In the genomic region with DNA sequence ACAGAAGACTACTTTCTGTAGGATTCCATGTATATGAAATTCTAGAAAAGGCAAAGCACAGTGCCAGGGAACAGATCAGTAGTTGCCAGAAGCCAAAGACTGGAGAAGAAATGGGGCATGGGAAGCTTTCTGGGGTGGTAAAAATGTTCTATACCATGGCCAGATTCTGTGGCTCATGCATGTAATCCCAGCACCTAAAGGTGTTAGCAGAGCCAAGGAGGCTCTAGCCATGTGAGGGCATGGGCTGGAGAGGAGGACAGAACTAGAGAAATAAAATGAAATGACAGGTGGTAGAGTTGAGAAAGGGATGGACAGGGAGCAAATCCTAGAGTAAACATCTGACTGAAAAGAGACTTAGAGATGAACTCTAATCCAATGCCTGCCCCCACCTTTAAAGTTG, we compare ENCODE assay signal across 17 cellular contexts. TPM values are rescaled to one million over a fixed set of nuclear protein-coding genes. Genes with fewer than 3 reads are reported as not detected.
DNase-seq lines count a peak whose midpoint lies in the region; ATAC-seq and TF ChIP-seq lines count a peak whose summit lies in the region.
"Had no signal": no experiment of that assay in that cellular context is flagged by ENCODE, and none has a peak within 500 bp of the region (broad histone marks: within the 10 kb centered on the region; RNA-seq: fewer than 3 reads in every experiment).

No MANE protein-coding gene starts in this region.

- no peaks in the 10 kb centered on the region for H3K4me1 Mint-ChIP-seq in MCF 10A (ENCODE audit: insufficient read depth, unreplicated experiment)
- H3K4me1 Mint-ChIP-seq in activated CD8-positive, alpha-beta T cell treated with anti-CD3 and anti-CD28 coated beads for 36 hours (ENCODE audit: low read depth), result no peaks in the 10 kb centered on the region
- H3K4me1 Mint-ChIP-seq in stimulated activated naive CD8-positive, alpha-beta T cell treated with anti-CD3 and anti-CD28 coated beads, Interleukin-15, amount 100 ng/mL, for 72 hours, result peaks cover 11% of the 10 kb centered on the region

- no peaks in the 10 kb centered on the region for H3K9me3 ChIP-seq in breast epithelium
- H3K9me3 ChIP-seq: Peyer's patch, vagina had no signal

- H3K27me3 Mint-ChIP-seq in MCF 10A (ENCODE audit: insufficient read depth, unreplicated experiment), result peaks cover 48% of the 10 kb centered on the region
- H3K27me3 Mint-ChIP-seq in activated CD8-positive, alpha-beta T cell treated with anti-CD3 and anti-CD28 coated beads for 36 hours, result peaks cover 16% of the 10 kb centered on the region
- H3K27me3 Mint-ChIP-seq in stimulated activated naive CD8-positive, alpha-beta T cell treated with anti-CD3 and anti-CD28 coated beads, Interleukin-15, amount 100 ng/mL, for 72 hours, result peaks cover 44% of the 10 kb centered on the region

- H3K36me3 ChIP-seq in breast epithelium, result no peaks in the 10 kb centered on the region
- H3K36me3 ChIP-seq: Peyer's patch, vagina had no signal

- TF ChIP-seq CTCF in MCF 10A (IDR thresholded peaks at IDR 0.05; ENCODE audit: unreplicated experiment), result no peak
- no peak for TF ChIP-seq CTCF in breast epithelium (IDR thresholded peaks at IDR 0.05)
- no peak for TF ChIP-seq CTCF in LNCaP clone FGC (IDR thresholded peaks at IDR 0.05; ENCODE audit: control insufficient read depth, extremely low read depth, insufficient read depth)
- no peak for TF ChIP-seq CTCF in activated CD8-positive, alpha-beta T cell treated with anti-CD3 and anti-CD28 coated beads for 36 hours (IDR thresholded peaks at IDR 0.05)

- no peak overlapping the region for H3K27ac ChIP-seq in breast epithelium
- H3K27ac ChIP-seq: Peyer's patch, vagina had no signal

- no peak overlapping the region for H3K4me3 Mint-ChIP-seq in MCF 10A (ENCODE audit: unreplicated experiment)
- peak overlapping the region; percentile 24 for H3K4me3 Mint-ChIP-seq in activated CD8-positive, alpha-beta T cell treated with anti-CD3 and anti-CD28 coated beads for 36 hours
- peak overlapping the region; percentile 54 to 67 for H3K4me3 Mint-ChIP-seq in stimulated activated naive CD8-positive, alpha-beta T cell treated with anti-CD3 and anti-CD28 coated beads, Interleukin-15, amount 100 ng/mL, for 72 hours

- H3K9me3 Mint-ChIP-seq in MCF 10A (ENCODE audit: unreplicated experiment), result no peaks in the 10 kb centered on the region
- no peaks in the 10 kb centered on the region for H3K9me3 Mint-ChIP-seq in activated CD8-positive, alpha-beta T cell treated with anti-CD3 and anti-CD28 coated beads for 36 hours
- H3K9me3 Mint-ChIP-seq in stimulated activated naive CD8-positive, alpha-beta T cell treated with anti-CD3 and anti-CD28 coated beads, Interleukin-15, amount 100 ng/mL, for 72 hours, result no peaks in the 10 kb centered on the region

- POLR2A ChIA-PET in MCF 10A (lab: Yijun Ruan, JAX), result no interaction called here
- POLR2A ChIA-PET in activated CD8-positive, alpha-beta T cell treated with anti-CD3 and anti-CD28 coated beads for 36 hours (lab: Charles Lee), result interaction anchor here (1.7 kb wide), 1 partner anchor 28 kb away, joined by 4 read pairs; no protein-coding TSS in a partner anchor

- H3K4me3 ChIP-seq in breast epithelium (no peak overlapping the region), LNCaP clone FGC (ENCODE audit: low read depth, low read length) (peak overlapping the region; percentile 43)
- H3K4me3 ChIP-seq: lung, Peyer's patch, vagina had no signal

- no peaks in the 10 kb centered on the region for H3K36me3 Mint-ChIP-seq in MCF 10A (ENCODE audit: insufficient read depth, unreplicated experiment)
- H3K36me3 Mint-ChIP-seq in activated CD8-positive, alpha-beta T cell treated with anti-CD3 and anti-CD28 coated beads for 36 hours (ENCODE audit: low read depth), result no peaks in the 10 kb centered on the region

- DNase-seq in MCF 10A (ENCODE audit: unreplicated experiment), result no peak
- no peak for DNase-seq in breast epithelium (ENCODE audit: low spot score in 2 of 2)
- no peak for DNase-seq in LNCaP clone FGC (ENCODE audit: low read depth)
- no peak for DNase-seq in activated CD8-positive, alpha-beta T cell treated with anti-CD3 and anti-CD28 coated beads for 36 hours
- no peak for DNase-seq in stimulated activated naive CD8-positive, alpha-beta T cell treated with anti-CD3 and anti-CD28 coated beads, Interleukin-15, amount 100 ng/mL, for 72 hours
- DNase-seq in NCI-H1417 (lab: John Stamatoyannopoulos, UW), result no peak
- no peak for DNase-seq in HT-29 (ENCODE audit: low spot score)
- DNase-seq in stimulated activated CD8-positive, alpha-beta memory T cell treated with anti-CD3 and anti-CD28 coated beads, Interleukin-4, amount 100 ng/mL, for 48 hours, result no peak
- DNase-seq: activated CD4-positive, CD25-positive, alpha-beta regulatory T cell treated with anti-CD3 and anti-CD28 coated beads, Interleukin-2, amount 50 U/mL, for 72 hours; activated T-cell treated with anti-CD3 and anti-CD28 coated beads, Interleukin-2, amount 50 U/mL, for 1 hour; anterior cingulate cortex; naive thymus-derived CD8-positive, alpha-beta T cell; NCI-H1694 treated with DMSO at 0.1 percent for 48 hours; Peyer's patch had no signal

- H3K27ac Mint-ChIP-seq in MCF 10A (ENCODE audit: low read depth, unreplicated experiment), result no peak overlapping the region
- H3K27ac Mint-ChIP-seq in activated CD8-positive, alpha-beta T cell treated with anti-CD3 and anti-CD28 coated beads for 36 hours, result no peak overlapping the region
- H3K27ac Mint-ChIP-seq in stimulated activated naive CD8-positive, alpha-beta T cell treated with anti-CD3 and anti-CD28 coated beads, Interleukin-15, amount 100 ng/mL, for 72 hours, result peak overlapping the region in 1 of 2 donors; percentile 14
- H3K27ac Mint-ChIP-seq: naive thymus-derived CD8-positive, alpha-beta T cell; progenitor cell of endocrine pancreas had no signal

- TSS peak; percentile 51 for BruUV-seq in MCF 10A (replicated peaks; lab: Mats Ljungman, UMichigan)

- peaks cover 0 to 18% of the 10 kb centered on the region in 2 donors for H3K27me3 ChIP-seq in breast epithelium
- H3K27me3 ChIP-seq: Peyer's patch, vagina had no signal

- H3K4me1 ChIP-seq in breast epithelium, result no peaks in the 10 kb centered on the region
- H3K4me1 ChIP-seq: vagina had no signal

- TF ChIP-seq POLR2A in breast epithelium (IDR thresholded peaks at IDR 0.05), result no peak

- CTCF ChIA-PET in MCF 10A (lab: Yijun Ruan, JAX), result interaction anchor here (0.8 to 2.7 kb wide), 14 partner anchors 8 to 1929 kb away, joined by 3 to 19 read pairs (median 4); no protein-coding TSS in a partner anchor
- CTCF ChIA-PET in activated CD8-positive, alpha-beta T cell treated with anti-CD3 and anti-CD28 coated beads for 36 hours (lab: Charles Lee), result interaction anchor here (1.4 to 3.1 kb wide), 8 partner anchors 9 to 146 kb away, joined by 3 to 23 read pairs (median 6); a partner anchor contains a TSS

- intact Hi-C loops in MCF 10A (cut with micrococcal nuclease) (loop anchor here (2.0 to 5.0 kb wide), 2 partner anchors 1712 to 1928 kb away; no protein-coding TSS in a partner anchor), breast epithelium (cut with DNase I; ENCODE audit: low total_unique reads) (no loop called here)
- intact Hi-C loops in activated CD8-positive, alpha-beta T cell treated with anti-CD3 and anti-CD28 coated beads for 36 hours (cut with micrococcal nuclease), result no loop called here

- no peak for ATAC-seq in activated CD8-positive, alpha-beta T cell treated with anti-CD3 and anti-CD28 coated beads for 36 hours
- ATAC-seq in stimulated activated naive CD8-positive, alpha-beta T cell treated with anti-CD3 and anti-CD28 coated beads, Interleukin-15, amount 100 ng/mL, for 72 hours, result no peak
- ATAC-seq: naive thymus-derived CD8-positive, alpha-beta T cell had no signal

RNA-seq across cellular contexts. Expression of a gene that starts 26.9 kb away (rescaled TPM):
- 27.2 and 30.2 TPM in 2 replicates for total RNA-seq in MCF 10A (2022)
- 10 to 100 TPM; 12.8 to 28.5 (median 26.2) TPM for total RNA-seq in breast epithelium
- total RNA-seq in activated CD8-positive, alpha-beta T cell treated with anti-CD3 and anti-CD28 coated beads for 36 hours, result 10 to 100 TPM; 33.7 to 38.2 TPM
- total RNA-seq in HT-29 (2014; rRNA removed; shearing (Covaris generic)), result 7.0 and 8.1 TPM in 2 replicates
